ENCODE assay signal across 9 cellular contexts in the genomic region with DNA sequence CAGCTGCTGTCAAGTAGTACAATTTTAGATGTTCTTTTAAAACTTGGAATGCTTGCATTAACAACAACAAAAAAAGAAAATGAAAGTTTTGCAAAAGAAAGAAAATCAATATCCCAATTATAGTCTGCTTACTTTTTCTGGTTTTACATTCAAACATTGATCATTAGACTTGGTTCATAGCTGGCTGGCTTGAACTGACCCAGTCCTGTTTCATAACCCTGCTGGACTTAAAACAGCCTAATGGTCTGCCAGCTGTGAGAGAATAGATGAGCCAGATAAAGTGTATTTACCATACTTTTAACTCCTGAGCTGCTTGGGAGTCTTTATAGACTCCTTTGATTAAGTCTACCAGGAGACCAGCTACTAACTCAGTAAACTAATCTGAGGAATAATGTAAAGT. TPM values are rescaled to one million over a fixed set of nuclear protein-coding genes. Genes with fewer than 3 reads are reported as not detected.
DNase-seq lines count a peak whose midpoint lies in the region; ATAC-seq and TF ChIP-seq lines count a peak whose summit lies in the region.
"Had no signal": no experiment of that assay in that cellular context is flagged by ENCODE, and none has a peak within 500 bp of the region (broad histone marks: within the 10 kb centered on the region; RNA-seq: fewer than 3 reads in every experiment).

No MANE protein-coding gene starts in this region.

- peaks cover 21% of the 10 kb centered on the region for H3K36me3 Mint-ChIP-seq in activated CD8-positive, alpha-beta T cell treated with anti-CD3 and anti-CD28 coated beads for 36 hours (ENCODE audit: low read depth)
- H3K36me3 Mint-ChIP-seq in activated CD8-positive, alpha-beta T cell treated with anti-CD3 and anti-CD28 coated beads, Interleukin-2, amount 10 ng/mL, durations not matched to agents 7 days and 5 days (ENCODE audit: low read depth): peaks cover 35% of the 10 kb centered on the region

- DNase-seq in activated CD8-positive, alpha-beta T cell treated with anti-CD3 and anti-CD28 coated beads for 36 hours: no peak
- DNase-seq in activated CD8-positive, alpha-beta T cell treated with anti-CD3 and anti-CD28 coated beads, Interleukin-2, amount 10 ng/mL, durations not matched to agents 7 days and 5 days: no peak
- DNase-seq in SK-N-MC (ENCODE audit: low read depth, low spot score): no peak
- DNase-seq in fibroblast of the conjunctiva (ENCODE audit: low read depth): peak; percentile 8
- no peak for DNase-seq in smooth muscle cell (lab: John Stamatoyannopoulos, UW; ENCODE audit: unreplicated experiment)
- DNase-seq in hypothalamus (lab: John Stamatoyannopoulos, UW): no peak
- no peak for DNase-seq in anterior cingulate cortex (lab: John Stamatoyannopoulos, UW)
- DNase-seq: left cardiac atrium had no signal

- H3K4me3 ChIP-seq in SK-N-MC (no peak overlapping the region), smooth muscle cell (no peak overlapping the region)

- CTCF ChIA-PET in activated CD8-positive, alpha-beta T cell treated with anti-CD3 and anti-CD28 coated beads for 36 hours (lab: Charles Lee): interaction anchor here (1.8 to 2.2 kb wide), 2 partner anchors 14 to 59 kb away, joined by 5 to 7 read pairs; a partner anchor contains a TSS
- CTCF ChIA-PET in activated CD8-positive, alpha-beta T cell treated with anti-CD3 and anti-CD28 coated beads, Interleukin-2, amount 10 ng/mL, durations not matched to agents 7 days and 5 days (lab: Charles Lee): interaction anchor here (1.4 kb wide), 1 partner anchor 50 kb away, joined by 3 read pairs; no protein-coding TSS in a partner anchor

- H3K4me1 Mint-ChIP-seq in activated CD8-positive, alpha-beta T cell treated with anti-CD3 and anti-CD28 coated beads for 36 hours (ENCODE audit: low read depth): peaks cover 65% of the 10 kb centered on the region
- peaks cover 26% of the 10 kb centered on the region for H3K4me1 Mint-ChIP-seq in activated CD8-positive, alpha-beta T cell treated with anti-CD3 and anti-CD28 coated beads, Interleukin-2, amount 10 ng/mL, durations not matched to agents 7 days and 5 days (ENCODE audit: low read depth)

- no peaks in the 10 kb centered on the region for H3K27me3 ChIP-seq in smooth muscle cell (ENCODE audit: low read depth)

- no peaks in the 10 kb centered on the region for H3K9me3 Mint-ChIP-seq in activated CD8-positive, alpha-beta T cell treated with anti-CD3 and anti-CD28 coated beads for 36 hours
- H3K9me3 Mint-ChIP-seq in activated CD8-positive, alpha-beta T cell treated with anti-CD3 and anti-CD28 coated beads, Interleukin-2, amount 10 ng/mL, durations not matched to agents 7 days and 5 days (ENCODE audit: insufficient read depth): peaks cover 9% of the 10 kb centered on the region

- H3K9me3 ChIP-seq in SK-N-MC (ENCODE audit: low read depth, low read length) (peaks cover 3% of the 10 kb centered on the region; the same call in 1 of the 2 replicates), smooth muscle cell (replicated peaks; ENCODE audit: low read depth) (no peaks in the 10 kb centered on the region)

- H4K20me1 ChIP-seq in smooth muscle cell (ENCODE audit: low read depth): peaks cover 94% of the 10 kb centered on the region

- ATAC-seq in activated CD8-positive, alpha-beta T cell treated with anti-CD3 and anti-CD28 coated beads for 36 hours: no peak
- no peak for ATAC-seq in activated CD8-positive, alpha-beta T cell treated with anti-CD3 and anti-CD28 coated beads, Interleukin-2, amount 10 ng/mL, durations not matched to agents 7 days and 5 days
- no peak for ATAC-seq in HG02571 (IDR thresholded peaks at IDR 0.05; ENCODE audit: unreplicated experiment)

- no peaks in the 10 kb centered on the region for H3K27me3 Mint-ChIP-seq in activated CD8-positive, alpha-beta T cell treated with anti-CD3 and anti-CD28 coated beads for 36 hours
- H3K27me3 Mint-ChIP-seq in activated CD8-positive, alpha-beta T cell treated with anti-CD3 and anti-CD28 coated beads, Interleukin-2, amount 10 ng/mL, durations not matched to agents 7 days and 5 days (ENCODE audit: low read depth): no peaks in the 10 kb centered on the region

- TF ChIP-seq CTCF in activated CD8-positive, alpha-beta T cell treated with anti-CD3 and anti-CD28 coated beads for 36 hours (IDR thresholded peaks at IDR 0.05): no peak
- TF ChIP-seq CTCF in smooth muscle cell (IDR thresholded peaks at IDR 0.05; ENCODE audit: borderline replicate concordance, insufficient read depth, poor library complexity, severe bottlenecking): no peak

- peaks cover 15% of the 10 kb centered on the region for H3K4me1 ChIP-seq in smooth muscle cell (ENCODE audit: low read depth)

- intact Hi-C loops in activated CD8-positive, alpha-beta T cell treated with anti-CD3 and anti-CD28 coated beads for 36 hours (cut with micrococcal nuclease): no loop called here

- peak overlapping the region; percentile 72 for H3K4me2 ChIP-seq in smooth muscle cell

- H3K27ac ChIP-seq in SK-N-MC (0 out of 2 replicates have a peak overlapping the region, but pooled peaks have one; percentile 10), smooth muscle cell (ENCODE audit: low read depth) (no peak overlapping the region)

- H3K79me2 ChIP-seq in smooth muscle cell (ENCODE audit: low read depth): peaks cover 97% of the 10 kb centered on the region

- H3K27ac Mint-ChIP-seq in activated CD8-positive, alpha-beta T cell treated with anti-CD3 and anti-CD28 coated beads for 36 hours: no peak overlapping the region
- no peak overlapping the region for H3K27ac Mint-ChIP-seq in activated CD8-positive, alpha-beta T cell treated with anti-CD3 and anti-CD28 coated beads, Interleukin-2, amount 10 ng/mL, durations not matched to agents 7 days and 5 days

- H3K36me3 ChIP-seq in SK-N-MC (ENCODE audit: insufficient read depth, low read length) (peaks cover 7% of the 10 kb centered on the region; the same call in 1 of the 2 replicates), smooth muscle cell (ENCODE audit: low read depth) (no peaks in the 10 kb centered on the region)

- H2AFZ ChIP-seq in smooth muscle cell (ENCODE audit: low read depth): no peak overlapping the region

- no peaks in the 10 kb centered on the region for H3F3A ChIP-seq in smooth muscle cell (ENCODE audit: low read depth)

- peak overlapping the region; percentile 24 for H3K4me3 Mint-ChIP-seq in activated CD8-positive, alpha-beta T cell treated with anti-CD3 and anti-CD28 coated beads for 36 hours
- H3K4me3 Mint-ChIP-seq in activated CD8-positive, alpha-beta T cell treated with anti-CD3 and anti-CD28 coated beads, Interleukin-2, amount 10 ng/mL, durations not matched to agents 7 days and 5 days: no peak overlapping the region

- no peak overlapping the region for H3K9ac ChIP-seq in SK-N-MC (ENCODE audit: insufficient read length)
- no peak overlapping the region for H3K9ac ChIP-seq in smooth muscle cell (ENCODE audit: low read depth)

- POLR2A ChIA-PET in activated CD8-positive, alpha-beta T cell treated with anti-CD3 and anti-CD28 coated beads for 36 hours (lab: Charles Lee): interaction anchor here (0.6 kb wide), 1 partner anchor 12 kb away, joined by 3 read pairs; no protein-coding TSS in a partner anchor
- POLR2A ChIA-PET in activated CD8-positive, alpha-beta T cell treated with anti-CD3 and anti-CD28 coated beads, Interleukin-2, amount 10 ng/mL, durations not matched to agents 7 days and 5 days (lab: Charles Lee): interaction anchor here (1.0 kb wide), 1 partner anchor 58 kb away, joined by 5 read pairs; no protein-coding TSS in a partner anchor

RNA-seq across cellular contexts. Expression of a gene that starts 59.2 kb away (rescaled TPM):
- 10 to 100 TPM; 26.0 to 29.8 TPM for total RNA-seq in activated CD8-positive, alpha-beta T cell treated with anti-CD3 and anti-CD28 coated beads for 36 hours
- total RNA-seq in activated CD8-positive, alpha-beta T cell treated with anti-CD3 and anti-CD28 coated beads, Interleukin-2, amount 10 ng/mL, durations not matched to agents 7 days and 5 days: 10 to 100 TPM; 40.6 to 44.2 TPM
- total RNA-seq in smooth muscle cell: 56.1 and 66.5 TPM in 2 replicates
- polyA plus RNA-seq in smooth muscle cell: 42.6 and 46.4 TPM in 2 replicates
